ENCODE assay signal across 2 cellular contexts in genomic region chr9:133236291-133237071, GRCh38.
TF ChIP-seq lines count a peak whose summit lies in the region.

No MANE protein-coding gene starts in this region.

TF ChIP-seq in K562, 482 proteins besides CTCF, POLR2A, EP300 and RAD21:
- TF ChIP-seq ESRRB (CRISPR knock-in tag; IDR thresholded peaks at IDR 0.05; ENCODE audit: borderline replicate concordance) (no peak), NFIC (IDR thresholded peaks at IDR 0.05) (0 out of 2 replicates have a peak, but pooled peaks have one; percentile 15)

TF ChIP-seq in GM23338, 12 proteins besides CTCF, POLR2A, EP300 and RAD21:
- TF ChIP-seq EZH2phosphoT487 (IDR thresholded peaks at IDR 0.05; ENCODE audit: unreplicated experiment) (no peak), JUNB (IDR thresholded peaks at IDR 0.05; ENCODE audit: unreplicated experiment) (no peak), ZNF331 (CRISPR knock-in tag; IDR thresholded peaks at IDR 0.05; ENCODE audit: low read depth) (no peak), ZNF114 (CRISPR knock-in tag; IDR thresholded peaks at IDR 0.05) (no peak), CREB1 (CRISPR knock-in tag; IDR thresholded peaks at IDR 0.05; ENCODE audit: low read depth) (no peak), NANOG (IDR thresholded peaks at IDR 0.05; ENCODE audit: borderline replicate concordance) (no peak), EZH2 (IDR thresholded peaks at IDR 0.05; ENCODE audit: low read depth, unreplicated experiment) (no peak), STAT1 (IDR thresholded peaks at IDR 0.05; ENCODE audit: unreplicated experiment) (no peak), ZNF462 (CRISPR knock-in tag; IDR thresholded peaks at IDR 0.05) (no peak), POLR2AphosphoS5 (IDR thresholded peaks at IDR 0.05; ENCODE audit: low read depth) (no peak)
- TF ChIP-seq, protein P1, sequence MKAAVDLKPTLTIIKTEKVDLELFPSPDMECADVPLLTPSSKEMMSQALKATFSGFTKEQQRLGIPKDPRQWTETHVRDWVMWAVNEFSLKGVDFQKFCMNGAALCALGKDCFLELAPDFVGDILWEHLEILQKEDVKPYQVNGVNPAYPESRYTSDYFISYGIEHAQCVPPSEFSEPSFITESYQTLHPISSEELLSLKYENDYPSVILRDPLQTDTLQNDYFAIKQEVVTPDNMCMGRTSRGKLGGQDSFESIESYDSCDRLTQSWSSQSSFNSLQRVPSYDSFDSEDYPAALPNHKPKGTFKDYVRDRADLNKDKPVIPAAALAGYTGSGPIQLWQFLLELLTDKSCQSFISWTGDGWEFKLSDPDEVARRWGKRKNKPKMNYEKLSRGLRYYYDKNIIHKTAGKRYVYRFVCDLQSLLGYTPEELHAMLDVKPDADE (IDR thresholded peaks at IDR 0.05) = no peak
- TF ChIP-seq, protein P2, sequence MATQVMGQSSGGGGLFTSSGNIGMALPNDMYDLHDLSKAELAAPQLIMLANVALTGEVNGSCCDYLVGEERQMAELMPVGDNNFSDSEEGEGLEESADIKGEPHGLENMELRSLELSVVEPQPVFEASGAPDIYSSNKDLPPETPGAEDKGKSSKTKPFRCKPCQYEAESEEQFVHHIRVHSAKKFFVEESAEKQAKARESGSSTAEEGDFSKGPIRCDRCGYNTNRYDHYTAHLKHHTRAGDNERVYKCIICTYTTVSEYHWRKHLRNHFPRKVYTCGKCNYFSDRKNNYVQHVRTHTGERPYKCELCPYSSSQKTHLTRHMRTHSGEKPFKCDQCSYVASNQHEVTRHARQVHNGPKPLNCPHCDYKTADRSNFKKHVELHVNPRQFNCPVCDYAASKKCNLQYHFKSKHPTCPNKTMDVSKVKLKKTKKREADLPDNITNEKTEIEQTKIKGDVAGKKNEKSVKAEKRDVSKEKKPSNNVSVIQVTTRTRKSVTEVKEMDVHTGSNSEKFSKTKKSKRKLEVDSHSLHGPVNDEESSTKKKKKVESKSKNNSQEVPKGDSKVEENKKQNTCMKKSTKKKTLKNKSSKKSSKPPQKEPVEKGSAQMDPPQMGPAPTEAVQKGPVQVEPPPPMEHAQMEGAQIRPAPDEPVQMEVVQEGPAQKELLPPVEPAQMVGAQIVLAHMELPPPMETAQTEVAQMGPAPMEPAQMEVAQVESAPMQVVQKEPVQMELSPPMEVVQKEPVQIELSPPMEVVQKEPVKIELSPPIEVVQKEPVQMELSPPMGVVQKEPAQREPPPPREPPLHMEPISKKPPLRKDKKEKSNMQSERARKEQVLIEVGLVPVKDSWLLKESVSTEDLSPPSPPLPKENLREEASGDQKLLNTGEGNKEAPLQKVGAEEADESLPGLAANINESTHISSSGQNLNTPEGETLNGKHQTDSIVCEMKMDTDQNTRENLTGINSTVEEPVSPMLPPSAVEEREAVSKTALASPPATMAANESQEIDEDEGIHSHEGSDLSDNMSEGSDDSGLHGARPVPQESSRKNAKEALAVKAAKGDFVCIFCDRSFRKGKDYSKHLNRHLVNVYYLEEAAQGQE (IDR thresholded peaks at IDR 0.05; ENCODE audit: unreplicated experiment) = no peak
TF ChIP-seq in GM23338: peak in this region for 0.
